Comparison of ENCODE assay signal across 14 cellular contexts in genomic region chr1:22376976-22377375, GRCh38.
DNase-seq lines count a peak whose midpoint lies in the region; ATAC-seq lines count a peak whose summit lies in the region.
"Had no signal": no experiment of that assay in that cellular context is flagged by ENCODE, and none has a peak within 500 bp of the region (broad histone marks: within the 10 kb centered on the region; RNA-seq: fewer than 3 reads in every experiment).

No MANE protein-coding gene starts in this region.

- H3K36me3 ChIP-seq in mesenchymal stem cell (ENCODE audit: control insufficient read depth in 1 of 2, insufficient read depth in 2 of 2, low read depth in 1 of 2, low read length in 2 of 2), result no peaks in the 10 kb centered on the region
- H3K36me3 ChIP-seq: SJSA1 had no signal

- H2BK12ac ChIP-seq in mesenchymal stem cell (ENCODE audit: low read length in 2 of 2), result no peak overlapping the region

- no peak overlapping the region for H2AK5ac ChIP-seq in mesenchymal stem cell (ENCODE audit: low read length, severe bottlenecking)

- H3K27ac Mint-ChIP-seq in naive thymus-derived CD8-positive, alpha-beta T cell, result no peak overlapping the region

- no peak overlapping the region for H3K4me3 Mint-ChIP-seq in naive thymus-derived CD8-positive, alpha-beta T cell

- peaks cover under 1 to 19% of the 10 kb centered on the region in 2 experiments for H3K27me3 ChIP-seq in mesenchymal stem cell (ENCODE audit: control insufficient read depth in 1 of 2, insufficient read depth in 1 of 2, low read length in 2 of 2)

- no peak overlapping the region for H4K91ac ChIP-seq in mesenchymal stem cell (ENCODE audit: low read length)

- no peak overlapping the region for H2BK120ac ChIP-seq in mesenchymal stem cell (ENCODE audit: low read depth, low read length)

- H2BK5ac ChIP-seq in mesenchymal stem cell (ENCODE audit: low read depth, low read length, poor library complexity, severe bottlenecking), result no peak overlapping the region

- H3K4me2 ChIP-seq in mesenchymal stem cell (ENCODE audit: low read length, poor library complexity, severe bottlenecking), result no peak overlapping the region

- peaks cover 5% of the 10 kb centered on the region for H3K4me1 ChIP-seq in mesenchymal stem cell (ENCODE audit: control insufficient read depth, insufficient read depth, low read depth, low read length)

- H4K8ac ChIP-seq in mesenchymal stem cell (ENCODE audit: low read length), result peak overlapping the region; percentile 20

- H3K9ac ChIP-seq in mesenchymal stem cell (ENCODE audit: low read length), result no peak overlapping the region

- H3K9me3 Mint-ChIP-seq in naive thymus-derived CD8-positive, alpha-beta T cell, result peaks cover 0 to 11% (median 2%) of the 10 kb centered on the region in 9 donors

- H3K9me3 ChIP-seq in mesenchymal stem cell (ENCODE audit: control insufficient read depth, low read length), result peaks cover 8% of the 10 kb centered on the region
- H3K9me3 ChIP-seq: SJSA1 had no signal

- no peak overlapping the region for H3K18ac ChIP-seq in mesenchymal stem cell (ENCODE audit: low read depth in 1 of 2, low read length in 2 of 2)

- H3K4ac ChIP-seq in mesenchymal stem cell (ENCODE audit: low read depth in 1 of 2, low read length in 2 of 2), result no peak overlapping the region

- no peak overlapping the region for H2BK15ac ChIP-seq in mesenchymal stem cell (ENCODE audit: low read depth, poor library complexity, severe bottlenecking)

- H3K27me3 Mint-ChIP-seq in naive thymus-derived CD8-positive, alpha-beta T cell, result peaks cover 12 to 44% (median 16%) of the 10 kb centered on the region in 5 donors

- ATAC-seq in naive thymus-derived CD8-positive, alpha-beta T cell, result no peak
- ATAC-seq in HG03520 (IDR thresholded peaks at IDR 0.05; ENCODE audit: unreplicated experiment), result no peak

- POLR2A ChIA-PET in naive thymus-derived CD8-positive, alpha-beta T cell (lab: Charles Lee), result no interaction called here

- H3K4me1 Mint-ChIP-seq in naive thymus-derived CD8-positive, alpha-beta T cell, result no peaks in the 10 kb centered on the region

- no peak overlapping the region for H3K23ac ChIP-seq in mesenchymal stem cell (ENCODE audit: low read length in 2 of 2)

- no peak overlapping the region for H3K27ac ChIP-seq in mesenchymal stem cell (ENCODE audit: low read length, poor library complexity, severe bottlenecking)
- H3K27ac ChIP-seq: C4-2B, SJSA1 had no signal

- no peak overlapping the region for H2AFZ ChIP-seq in mesenchymal stem cell (ENCODE audit: low read depth, low read length)

- DNase-seq in ELR (ENCODE audit: low read depth), result peak; percentile 43
- DNase-seq in M059J (ENCODE audit: low read depth), result peak; percentile 37
- peak; percentile 57 for DNase-seq in amniotic epithelial cell (ENCODE audit: low read depth)
- DNase-seq in mesenchymal stem cell, result peak; percentile 5
- no peak for DNase-seq in SKM-1 treated with dmso at 0.1 percent for 144 hours (lab: John Stamatoyannopoulos, UW; ENCODE audit: unreplicated experiment)
- DNase-seq in naive thymus-derived CD8-positive, alpha-beta T cell, result no peak
- DNase-seq: NCI-H1436 treated with DMSO at 0.1 percent for 48 hours, NCI-H2029 treated with DMSO at 0.1 percent for 48 hours, NCI-H510A, NCI-H774, T-helper 1 cell had no signal

- H3K14ac ChIP-seq in mesenchymal stem cell (ENCODE audit: low read length in 2 of 2), result no peak overlapping the region

- H3K36me3 Mint-ChIP-seq in naive thymus-derived CD8-positive, alpha-beta T cell, result no peaks in the 10 kb centered on the region

- H3K4me3 ChIP-seq in mesenchymal stem cell (ENCODE audit: insufficient read depth in 1 of 2, low read depth in 1 of 2, low read length in 2 of 2), result no peak overlapping the region
- H3K4me3 ChIP-seq: SJSA1 had no signal

- no peaks in the 10 kb centered on the region for H3K79me1 ChIP-seq in mesenchymal stem cell (replicated peaks; ENCODE audit: low read length, poor library complexity, severe bottlenecking)

- WGBS in mesenchymal stem cell, result 78% methylated on average over 3 of the region's 3 CpGs

Comparison
In these comparisons a context has a peak if more than half of its experiments do, and no peak if none do; other contexts are left out.
1. DNase-seq: peak in ELR (single experiment), M059J (single experiment), amniotic epithelial cell (single experiment) and mesenchymal stem cell (single experiment); none in SKM-1 treated with dmso at 0.1 percent for 144 hours (single experiment) and naive thymus-derived CD8-positive, alpha-beta T cell (0 of 10).